1 cellular context compared by ENCODE assay signal in the genomic region with DNA sequence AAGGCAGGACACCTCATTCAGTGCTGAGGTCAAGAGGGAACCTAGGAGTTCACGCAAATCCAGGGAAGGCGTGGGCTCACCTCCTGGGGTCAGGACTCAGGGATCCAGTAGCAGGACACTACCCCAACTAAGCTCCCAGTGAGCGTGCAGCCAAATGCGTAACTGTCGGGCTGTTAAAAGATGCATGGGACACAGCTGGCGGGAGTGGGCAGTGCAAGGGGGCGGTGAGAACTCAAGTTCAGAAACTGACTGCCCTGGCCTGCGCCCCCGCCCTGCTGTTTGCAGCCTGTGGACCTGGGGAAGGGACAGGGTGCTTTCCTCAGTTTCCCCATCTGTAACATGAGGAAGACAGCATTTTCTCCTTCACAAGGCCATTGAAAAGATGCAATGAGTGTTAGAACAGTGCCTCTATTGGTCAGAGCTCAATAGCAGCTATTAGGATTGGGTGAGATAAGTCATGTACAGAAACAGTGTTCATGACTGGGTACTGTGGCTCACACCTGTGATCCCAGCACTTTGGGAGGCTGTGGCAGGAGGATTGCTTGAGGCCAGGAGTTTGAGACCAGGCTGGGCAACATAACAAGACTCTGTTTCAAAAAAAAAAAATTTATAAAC.
TF ChIP-seq lines count a peak whose summit lies in the region.

No MANE protein-coding gene starts in this region.

TF ChIP-seq in HCT116, 20 proteins besides CTCF, POLR2A, EP300 and RAD21:
- no peak for TF ChIP-seq YY1 (IDR thresholded peaks at IDR 0.05; ENCODE audit: extremely low read depth, insufficient replicate concordance, low read depth, low read length)
